In genomic region chr19:49861127-49861526, GRCh38 we compare ENCODE assay signal across 11 cellular contexts. TPM values are rescaled to one million over a fixed set of nuclear protein-coding genes. Genes with fewer than 3 reads are reported as not detected.
DNase-seq lines count a peak whose midpoint lies in the region; ATAC-seq and TF ChIP-seq lines count a peak whose summit lies in the region.
"Had no signal": no experiment of that assay in that cellular context is flagged by ENCODE, and none has a peak within 500 bp of the region (broad histone marks: within the 10 kb centered on the region; RNA-seq: fewer than 3 reads in every experiment).

No MANE protein-coding gene starts in this region.

- intact Hi-C loops in gastrocnemius medialis (cut with DNase I; ENCODE audit: low total_unique reads) = no loop called here
- intact Hi-C loops in activated CD4-positive, alpha-beta memory T cell treated with anti-CD3 and anti-CD28 coated beads for 36 hours (cut with micrococcal nuclease) = no loop called here

- no peak overlapping the region for H3K4me3 Mint-ChIP-seq in CD8-positive, alpha-beta memory T cell
- H3K4me3 Mint-ChIP-seq in activated CD4-positive, alpha-beta memory T cell treated with anti-CD3 and anti-CD28 coated beads for 36 hours = no peak overlapping the region

- H3K27ac ChIP-seq in GM23248 (no peak overlapping the region), hepatocyte (peak overlapping the region; percentile 58), gastrocnemius medialis (peak overlapping the region in 3 of 4 donors; percentile 69 to 74 (median 73))
- no peak overlapping the region for H3K27ac ChIP-seq in CD8-positive, alpha-beta memory T cell (ENCODE audit: low read depth, low read length)

- TF ChIP-seq POLR2A in gastrocnemius medialis (IDR thresholded peaks at IDR 0.05) = no peak

- H3K9ac ChIP-seq in GM23248 = no peak overlapping the region

- H3K36me3 ChIP-seq in GM23248 (ENCODE audit: low read depth) = peaks cover 9% of the 10 kb centered on the region; the same call in 1 of the 2 replicates
- no peaks in the 10 kb centered on the region for H3K36me3 ChIP-seq in hepatocyte (replicated peaks; ENCODE audit: insufficient read depth, low read depth)
- peaks cover 0 to 52% of the 10 kb centered on the region in 2 donors for H3K36me3 ChIP-seq in gastrocnemius medialis
- H3K36me3 ChIP-seq in CD8-positive, alpha-beta memory T cell (ENCODE audit: insufficient read depth, low read length) = peaks cover 11% of the 10 kb centered on the region

- H3K9me2 ChIP-seq in GM23248 (ENCODE audit: insufficient read depth) (no peaks in the 10 kb centered on the region), hepatocyte (replicated peaks; ENCODE audit: insufficient read depth) (no peaks in the 10 kb centered on the region)

- H4K20me1 ChIP-seq in GM23248 (ENCODE audit: insufficient read depth) (no peaks in the 10 kb centered on the region), hepatocyte (ENCODE audit: insufficient read depth, poor library complexity, severe bottlenecking) (peaks cover 28% of the 10 kb centered on the region)

- no peak overlapping the region for H3K4me3 ChIP-seq in GM23248
- H3K4me3 ChIP-seq in hepatocyte = no peak overlapping the region
- no peak overlapping the region for H3K4me3 ChIP-seq in gastrocnemius medialis
- no peak overlapping the region for H3K4me3 ChIP-seq in CD8-positive, alpha-beta memory T cell (ENCODE audit: low read length)

- H3K4me2 ChIP-seq in GM23248 (ENCODE audit: unreplicated experiment) = no peak overlapping the region
- no peak overlapping the region for H3K4me2 ChIP-seq in hepatocyte

- H3K4me1 ChIP-seq in GM23248 (ENCODE audit: insufficient read depth) (peaks cover 11% of the 10 kb centered on the region), hepatocyte (ENCODE audit: insufficient read depth) (peaks cover 6% of the 10 kb centered on the region), gastrocnemius medialis (peaks cover 11 to 12% of the 10 kb centered on the region in 2 donors)
- H3K4me1 ChIP-seq in CD8-positive, alpha-beta memory T cell (ENCODE audit: insufficient read depth, low read length) = peaks cover 10% of the 10 kb centered on the region

- no peak for TF ChIP-seq CTCF in hepatocyte (IDR thresholded peaks at IDR 0.05; ENCODE audit: poor library complexity)
- no peak for TF ChIP-seq CTCF in gastrocnemius medialis (IDR thresholded peaks at IDR 0.05 in 4 of 5, conservative IDR thresholded peaks at IDR 0.05 in 1 of 5)

- H3K9me3 Mint-ChIP-seq in CD8-positive, alpha-beta memory T cell = no peaks in the 10 kb centered on the region
- no peaks in the 10 kb centered on the region for H3K9me3 Mint-ChIP-seq in activated CD4-positive, alpha-beta memory T cell treated with anti-CD3 and anti-CD28 coated beads for 36 hours

- no peak overlapping the region for H3K27ac Mint-ChIP-seq in CD8-positive, alpha-beta memory T cell
- no peak overlapping the region for H3K27ac Mint-ChIP-seq in activated CD4-positive, alpha-beta memory T cell treated with anti-CD3 and anti-CD28 coated beads for 36 hours

- POLR2A ChIA-PET in CD8-positive, alpha-beta memory T cell (lab: Charles Lee) = no interaction called here
- POLR2A ChIA-PET in activated CD4-positive, alpha-beta memory T cell treated with anti-CD3 and anti-CD28 coated beads for 36 hours (lab: Charles Lee) = no interaction called here

- CTCF ChIA-PET in CD8-positive, alpha-beta memory T cell (lab: Charles Lee) = no interaction called here
- CTCF ChIA-PET in activated CD4-positive, alpha-beta memory T cell treated with anti-CD3 and anti-CD28 coated beads for 36 hours (lab: Charles Lee) = no interaction called here

- H2AFZ ChIP-seq in GM23248 (no peak overlapping the region), hepatocyte (no peak overlapping the region)

- peaks cover 22% of the 10 kb centered on the region; the same call in 1 of the 2 replicates for H3F3A ChIP-seq in GM23248 (ENCODE audit: insufficient read depth)

- H3K27me3 ChIP-seq in GM23248 (replicated peaks; ENCODE audit: insufficient read depth) (no peaks in the 10 kb centered on the region), hepatocyte (no peaks in the 10 kb centered on the region), gastrocnemius medialis (no peaks in the 10 kb centered on the region)
- H3K27me3 ChIP-seq in CD8-positive, alpha-beta memory T cell (ENCODE audit: insufficient read depth, low read length, poor library complexity, severe bottlenecking) = no peaks in the 10 kb centered on the region

- H3K79me2 ChIP-seq in GM23248 (ENCODE audit: insufficient read depth) (peaks cover 26% of the 10 kb centered on the region), hepatocyte (peaks cover 24% of the 10 kb centered on the region)

- H3K27me3 Mint-ChIP-seq in CD8-positive, alpha-beta memory T cell = no peaks in the 10 kb centered on the region
- H3K27me3 Mint-ChIP-seq in activated CD4-positive, alpha-beta memory T cell treated with anti-CD3 and anti-CD28 coated beads for 36 hours = no peaks in the 10 kb centered on the region

- ATAC-seq in gastrocnemius medialis (peak in 1 of 2 donors; percentile 31), HG02973 (IDR thresholded peaks at IDR 0.05; ENCODE audit: unreplicated experiment) (no peak), HG03108 (IDR thresholded peaks at IDR 0.05; ENCODE audit: unreplicated experiment) (no peak)

- H3K4me1 Mint-ChIP-seq in CD8-positive, alpha-beta memory T cell = peaks cover 9 to 19% (median 14%) of the 10 kb centered on the region in 3 donors
- H3K4me1 Mint-ChIP-seq in activated CD4-positive, alpha-beta memory T cell treated with anti-CD3 and anti-CD28 coated beads for 36 hours (ENCODE audit: low read depth) = peaks cover 18% of the 10 kb centered on the region

- in situ Hi-C loops in GM23248 (cut with MboI) (no loop called here), gastrocnemius medialis (cut with MboI; ENCODE audit: low sequenced_read_pairs in 4 of 4) (no loop called here)

- peaks cover 0 to 68% (median 5%) of the 10 kb centered on the region in 3 donors for H3K36me3 Mint-ChIP-seq in CD8-positive, alpha-beta memory T cell
- peaks cover 47% of the 10 kb centered on the region for H3K36me3 Mint-ChIP-seq in activated CD4-positive, alpha-beta memory T cell treated with anti-CD3 and anti-CD28 coated beads for 36 hours

- 43 to 49% methylated on average over 14 of the region's 14 CpGs for WGBS in GM23248 (ENCODE audit: low coverage in 1 of 2, low lambda C conversion rate in 2 of 2, missing lambda C conversion rate in 2 of 2), 2 experiments
- 50% methylated on average over 12 of the region's 14 CpGs for WGBS in hepatocyte (ENCODE audit: low lambda C conversion rate, missing lambda C conversion rate)

- H3K9me3 ChIP-seq in GM23248 (ENCODE audit: low read depth) = no peaks in the 10 kb centered on the region
- no peaks in the 10 kb centered on the region for H3K9me3 ChIP-seq in hepatocyte (ENCODE audit: low read depth)
- H3K9me3 ChIP-seq in gastrocnemius medialis = no peaks in the 10 kb centered on the region
- H3K9me3 ChIP-seq in CD8-positive, alpha-beta memory T cell (ENCODE audit: low read length) = no peaks in the 10 kb centered on the region

- peak; percentile 34 for DNase-seq in GM23248
- peak; percentile 71 for DNase-seq in hepatocyte (ENCODE audit: low spot score)
- peak in 1 of 2 donors; percentile 54 for DNase-seq in gastrocnemius medialis
- no peak for DNase-seq in CD8-positive, alpha-beta memory T cell
- DNase-seq in activated CD4-positive, alpha-beta memory T cell treated with anti-CD3 and anti-CD28 coated beads for 36 hours = no peak
- DNase-seq: DMS153, KBM-7, NCI-H510A treated with DMSO at 0.1 percent for 48 hours had no signal

RNA-seq across cellular contexts. Expression of gene PNKP, which starts 6.2 kb away (rescaled TPM):
- 31.5 and 35.9 TPM in 2 replicates for total RNA-seq in GM23248 (2014; rRNA removed; shearing (Covaris generic))
- 32.7 and 42.2 TPM in 2 replicates for polyA plus RNA-seq in GM23248 (2016; fragmentation: Nextera tagmentation; extraction: Ambion mirVana)
- polyA plus RNA-seq in PFSK-1 (2012; ENCODE audit: insufficient read length, low read depth) = 76.5 TPM
- 16.1 and 27.0 TPM in 2 replicates for total RNA-seq in hepatocyte
- 68.6 and 84.4 TPM in 2 replicates for polyA plus RNA-seq in hepatocyte
- total RNA-seq in gastrocnemius medialis = 10 to 100 TPM; 14.9 to 43.4 (median 21.1) TPM
- 10 to 100 TPM; 91.6 to 98.7 TPM for total RNA-seq in CD8-positive, alpha-beta memory T cell
- polyA plus RNA-seq in CD8-positive, alpha-beta memory T cell = 28.4 TPM
- total RNA-seq in activated CD4-positive, alpha-beta memory T cell treated with anti-CD3 and anti-CD28 coated beads for 36 hours = 10 to 100 TPM; 88.7 to 98.6 TPM

RNA-seq across cellular contexts. Expression of gene PTOV1, which starts 10.2 kb away (rescaled TPM):
- 53.1 and 88.0 TPM in 2 replicates for total RNA-seq in GM23248 (2014; rRNA removed; shearing (Covaris generic))
- polyA plus RNA-seq in GM23248 (2016; fragmentation: Nextera tagmentation; extraction: Ambion mirVana) (88.9 and 91.7 TPM in 2 replicates), hepatocyte (294 and 305 TPM in 2 replicates)
- polyA plus RNA-seq in PFSK-1 (2012; ENCODE audit: insufficient read length, low read depth) = 173 TPM
- total RNA-seq in hepatocyte (76.4 and 114 TPM in 2 replicates), gastrocnemius medialis (10 to 100 TPM; 77.6 to 88.2 (median 87.0) TPM)
- 10 to 100 TPM; 91.9 to 93.7 TPM for total RNA-seq in CD8-positive, alpha-beta memory T cell
- 47.7 TPM for polyA plus RNA-seq in CD8-positive, alpha-beta memory T cell
- total RNA-seq in activated CD4-positive, alpha-beta memory T cell treated with anti-CD3 and anti-CD28 coated beads for 36 hours = 100 to 1,000 TPM; 105 to 108 TPM

RNA-seq across cellular contexts. Expression of gene AKT1S1, which starts 16.0 kb away (rescaled TPM):
- total RNA-seq in GM23248 (2014; rRNA removed; shearing (Covaris generic)) = 11.6 and 17.3 TPM in 2 replicates
- polyA plus RNA-seq in GM23248 (2016; fragmentation: Nextera tagmentation; extraction: Ambion mirVana) (60.4 and 65.2 TPM in 2 replicates), hepatocyte (73.0 and 74.5 TPM in 2 replicates)
- polyA plus RNA-seq in PFSK-1 (2012; ENCODE audit: insufficient read length, low read depth) = 81.0 TPM
- total RNA-seq in hepatocyte (15.6 and 16.3 TPM in 2 replicates), gastrocnemius medialis (10 to 100 TPM; 23.8 to 56.8 (median 43.4) TPM)
- total RNA-seq in CD8-positive, alpha-beta memory T cell = 10 to 100 TPM; 32.8 to 33.6 TPM
- polyA plus RNA-seq in CD8-positive, alpha-beta memory T cell = 4.7 TPM
- total RNA-seq in activated CD4-positive, alpha-beta memory T cell treated with anti-CD3 and anti-CD28 coated beads for 36 hours = 10 to 100 TPM; 19.6 TPM

RNA-seq across cellular contexts. Expression of gene TBC1D17, which starts 16.4 kb away (rescaled TPM):
- total RNA-seq in GM23248 (2014; rRNA removed; shearing (Covaris generic)) = 6.3 and 6.6 TPM in 2 replicates
- polyA plus RNA-seq in GM23248 (2016; fragmentation: Nextera tagmentation; extraction: Ambion mirVana) (32.4 and 33.0 TPM in 2 replicates), hepatocyte (52.8 and 55.1 TPM in 2 replicates)
- polyA plus RNA-seq in PFSK-1 (2012; ENCODE audit: insufficient read length, low read depth) = 38.9 TPM
- total RNA-seq in hepatocyte (10.7 and 13.4 TPM in 2 replicates), gastrocnemius medialis (10 to 100 TPM; 48.7 to 84.3 (median 66.4) TPM)
- total RNA-seq in CD8-positive, alpha-beta memory T cell = 10 to 100 TPM; 31.7 to 33.5 TPM
- polyA plus RNA-seq in CD8-positive, alpha-beta memory T cell = 16.8 TPM
- 10 to 100 TPM; 32.5 to 34.7 TPM for total RNA-seq in activated CD4-positive, alpha-beta memory T cell treated with anti-CD3 and anti-CD28 coated beads for 36 hours

RNA-seq across cellular contexts. Expression of gene IL4I1, which starts 35.6 kb away (rescaled TPM):
- not detected in 2 replicates for total RNA-seq in GM23248 (2014; rRNA removed; shearing (Covaris generic))
- 0.66 and 0.91 TPM in 2 replicates for polyA plus RNA-seq in GM23248 (2016; fragmentation: Nextera tagmentation; extraction: Ambion mirVana)
- 1.1 TPM for polyA plus RNA-seq in PFSK-1 (2012; ENCODE audit: insufficient read length, low read depth)
- 0.12 and 0.60 TPM in 2 replicates for total RNA-seq in hepatocyte
- polyA plus RNA-seq in hepatocyte = 0.33 and 0.97 TPM in 2 replicates
- total RNA-seq in gastrocnemius medialis = 1 to 10 TPM in 1 of 4 donors, under 1 TPM in 1, not detected in 2; 0.15 to 1.1 TPM
- 10 to 100 TPM; 35.6 to 39.1 TPM for total RNA-seq in CD8-positive, alpha-beta memory T cell
- polyA plus RNA-seq in CD8-positive, alpha-beta memory T cell = 13.1 TPM
- 100 to 1,000 TPM; 108 to 111 TPM for total RNA-seq in activated CD4-positive, alpha-beta memory T cell treated with anti-CD3 and anti-CD28 coated beads for 36 hours

Comparison
In these comparisons a context has a peak if more than half of its experiments do, and no peak if none do; other contexts are left out.
1. DNase-seq: peak in GM23248 (single experiment) and hepatocyte (single experiment); none in CD8-positive, alpha-beta memory T cell (0 of 5) and activated CD4-positive, alpha-beta memory T cell treated with anti-CD3 and anti-CD28 coated beads for 36 hours (single experiment).
2. H3K27ac ChIP-seq: peak in hepatocyte (single experiment) and gastrocnemius medialis (3 of 4); none in GM23248 (single experiment) and CD8-positive, alpha-beta memory T cell (single experiment).